In genomic region chr2:85666016-85666415, GRCh38 we compare ENCODE assay signal across 20 cellular contexts. TPM values are rescaled to one million over a fixed set of nuclear protein-coding genes. Genes with fewer than 3 reads are reported as not detected.
A peak's percentile ranks its signal among the peaks of the same experiment; 100 is the strongest.
DNase-seq lines count a peak whose midpoint lies in the region; ATAC-seq, FAIRE-seq and TF ChIP-seq lines count a peak whose summit lies in the region.
"Had no signal": no experiment of that assay in that cellular context is flagged by ENCODE, and none has a peak within 500 bp of the region (broad histone marks: within the 10 kb centered on the region; RNA-seq: fewer than 3 reads in every experiment).

No MANE protein-coding gene starts in this region.

- intact Hi-C loops in posterior cingulate gyrus (cut with DNase I): no loop called here
- intact Hi-C loops in activated CD8-positive, alpha-beta T cell treated with anti-CD3 and anti-CD28 coated beads for 36 hours (cut with micrococcal nuclease): no loop called here

- H3K9me3 ChIP-seq in HEK293 (ENCODE audit: control insufficient read depth, insufficient read depth, low read depth, low read length) (no peaks in the 10 kb centered on the region), lung (ENCODE audit: control insufficient read depth in 2 of 2, insufficient read depth in 1 of 2, low read length in 1 of 2) (no peaks in the 10 kb centered on the region)
- H3K9me3 ChIP-seq: Caco-2, SJCRH30 had no signal

- DNase-seq in bronchial epithelial cell (ENCODE audit: low read depth) (no peak), lung (ENCODE audit: low spot score) (no peak), posterior cingulate gyrus (no peak), SIG-M5 (lab: John Stamatoyannopoulos, UW) (no peak)
- DNase-seq in stimulated activated effector memory CD8-positive, alpha-beta T cell treated with anti-CD3 and anti-CD28 coated beads, Interleukin-12 subunit alpha, Interleukin-12 subunit beta, amount 100 ng/mL, for 72 hours (ENCODE audit: low spot score in 2 of 2): no peak
- DNase-seq in activated CD8-positive, alpha-beta T cell treated with anti-CD3 and anti-CD28 coated beads for 36 hours: no peak
- DNase-seq: ACHN, NCI-H1048, NCI-H1436 treated with DMSO at 0.1 percent for 48 hours, NCI-H2029 treated with DMSO at 0.1 percent for 48 hours, NCI-H510A treated with DMSO at 0.1 percent for 48 hours, NCI-H82, PC-3, SJCRH30 had no signal

- CTCF ChIA-PET in HEK293 (lab: Yijun Ruan, JAX): interaction anchor here (0.6 to 1.2 kb wide), 2 partner anchors 63 to 151 kb away, joined by 3 read pairs; no protein-coding TSS in a partner anchor
- CTCF ChIA-PET in activated CD8-positive, alpha-beta T cell treated with anti-CD3 and anti-CD28 coated beads for 36 hours (lab: Charles Lee): interaction anchor here (1.2 kb wide), 1 partner anchor 28 kb away, joined by 3 read pairs; no protein-coding TSS in a partner anchor

- 75 to 88% methylated on average over 6 of the region's 6 CpGs for WGBS in lung, 2 donors

- H3K27ac ChIP-seq in HEK293 (ENCODE audit: extremely low read depth, low read depth, low read length) (no peak overlapping the region), lung (ENCODE audit: low read depth in 1 of 2, low read length in 1 of 2) (peak overlapping the region in 1 of 2 donors; percentile 91)
- H3K27ac ChIP-seq: RWPE1, SJCRH30 had no signal

- no peak for ATAC-seq in lung (ENCODE audit: insufficient read depth, low FRiP score)
- ATAC-seq in stimulated activated effector memory CD8-positive, alpha-beta T cell treated with anti-CD3 and anti-CD28 coated beads, Interleukin-12 subunit alpha, Interleukin-12 subunit beta, amount 100 ng/mL, for 72 hours: no peak
- no peak for ATAC-seq in activated CD8-positive, alpha-beta T cell treated with anti-CD3 and anti-CD28 coated beads for 36 hours
- ATAC-seq: K562, PC-3 had no signal

- TF ChIP-seq CTCF in HEK293 (tag by site-specific recombination; IDR thresholded peaks at IDR 0.05) (no peak), bronchial epithelial cell (IDR thresholded peaks at IDR 0.05; ENCODE audit: insufficient read depth, low read length, severe bottlenecking) (no peak), lung (IDR thresholded peaks at IDR 0.05; ENCODE audit: control extremely low read depth, extremely low read depth) (no peak)
- no peak for TF ChIP-seq CTCF in activated CD8-positive, alpha-beta T cell treated with anti-CD3 and anti-CD28 coated beads for 36 hours (IDR thresholded peaks at IDR 0.05)

- H3K36me3 ChIP-seq in HEK293 (ENCODE audit: control insufficient read depth in 2 of 2, insufficient read depth in 1 of 2, low read length in 2 of 2): no peaks in the 10 kb centered on the region
- no peaks in the 10 kb centered on the region for H3K36me3 ChIP-seq in bronchial epithelial cell (ENCODE audit: control insufficient read depth, insufficient read depth, low read length)
- peaks cover 0 to 22% of the 10 kb centered on the region in 2 donors for H3K36me3 ChIP-seq in lung (ENCODE audit: control insufficient read depth in 2 of 2, insufficient read depth in 2 of 2, low read length in 2 of 2)
- H3K36me3 ChIP-seq: SJCRH30 had no signal

- H3K4me1 ChIP-seq in HEK293 (ENCODE audit: control insufficient read depth, insufficient read depth, low read length): no peaks in the 10 kb centered on the region
- peaks cover 0 to 14% of the 10 kb centered on the region in 2 donors for H3K4me1 ChIP-seq in lung (ENCODE audit: control insufficient read depth in 2 of 2, insufficient read depth in 2 of 2, low read length in 2 of 2)
- H3K4me1 ChIP-seq: Caco-2, SJCRH30 had no signal

- no peak overlapping the region for H3K4me3 Mint-ChIP-seq in stimulated activated effector memory CD8-positive, alpha-beta T cell treated with anti-CD3 and anti-CD28 coated beads, Interleukin-12 subunit alpha, Interleukin-12 subunit beta, amount 100 ng/mL, for 72 hours
- H3K4me3 Mint-ChIP-seq in activated CD8-positive, alpha-beta T cell treated with anti-CD3 and anti-CD28 coated beads for 36 hours: no peak overlapping the region

- H3K27ac Mint-ChIP-seq in stimulated activated effector memory CD8-positive, alpha-beta T cell treated with anti-CD3 and anti-CD28 coated beads, Interleukin-12 subunit alpha, Interleukin-12 subunit beta, amount 100 ng/mL, for 72 hours: peak overlapping the region; percentile 5
- H3K27ac Mint-ChIP-seq in activated CD8-positive, alpha-beta T cell treated with anti-CD3 and anti-CD28 coated beads for 36 hours: no peak overlapping the region

- peak; percentile 84 for FAIRE-seq in bronchial epithelial cell (lab: Jason Lieb, UNC)
- FAIRE-seq: GM19239, H54, K562 had no signal

- no peaks in the 10 kb centered on the region for H3K9me3 Mint-ChIP-seq in stimulated activated effector memory CD8-positive, alpha-beta T cell treated with anti-CD3 and anti-CD28 coated beads, Interleukin-12 subunit alpha, Interleukin-12 subunit beta, amount 100 ng/mL, for 72 hours
- H3K9me3 Mint-ChIP-seq in activated CD8-positive, alpha-beta T cell treated with anti-CD3 and anti-CD28 coated beads for 36 hours: no peaks in the 10 kb centered on the region

- POLR2A ChIA-PET in HEK293 (lab: Yijun Ruan, JAX): no interaction called here
- POLR2A ChIA-PET in activated CD8-positive, alpha-beta T cell treated with anti-CD3 and anti-CD28 coated beads for 36 hours (lab: Charles Lee): interaction anchor here (1.0 kb wide), 1 partner anchor 34 kb away, joined by 5 read pairs; no protein-coding TSS in a partner anchor

- H3K4me1 Mint-ChIP-seq in stimulated activated effector memory CD8-positive, alpha-beta T cell treated with anti-CD3 and anti-CD28 coated beads, Interleukin-12 subunit alpha, Interleukin-12 subunit beta, amount 100 ng/mL, for 72 hours: no peaks in the 10 kb centered on the region
- no peaks in the 10 kb centered on the region for H3K4me1 Mint-ChIP-seq in activated CD8-positive, alpha-beta T cell treated with anti-CD3 and anti-CD28 coated beads for 36 hours (ENCODE audit: low read depth)

- no peaks in the 10 kb centered on the region for H3K36me3 Mint-ChIP-seq in stimulated activated effector memory CD8-positive, alpha-beta T cell treated with anti-CD3 and anti-CD28 coated beads, Interleukin-12 subunit alpha, Interleukin-12 subunit beta, amount 100 ng/mL, for 72 hours
- no peaks in the 10 kb centered on the region for H3K36me3 Mint-ChIP-seq in activated CD8-positive, alpha-beta T cell treated with anti-CD3 and anti-CD28 coated beads for 36 hours (ENCODE audit: low read depth)

- no peaks in the 10 kb centered on the region for H3K27me3 Mint-ChIP-seq in activated CD8-positive, alpha-beta T cell treated with anti-CD3 and anti-CD28 coated beads for 36 hours

- H3K4me3 ChIP-seq in HEK293 (ENCODE audit: low read depth, low read length) (no peak overlapping the region), bronchial epithelial cell (ENCODE audit: low read depth, low read length) (no peak overlapping the region), lung (peak overlapping the region; percentile 50)
- H3K4me3 ChIP-seq: K562, SJCRH30 had no signal

- peaks cover 1% of the 10 kb centered on the region for H3K27me3 ChIP-seq in bronchial epithelial cell (ENCODE audit: control insufficient read depth, insufficient read depth, low read length)
- H3K27me3 ChIP-seq in lung (ENCODE audit: control insufficient read depth, insufficient read depth): no peaks in the 10 kb centered on the region
- H3K27me3 ChIP-seq: SJCRH30 had no signal

TF ChIP-seq in HEK293, 187 proteins besides CTCF, POLR2A, EP300 and RAD21:
- TF ChIP-seq ZNF544 (tag by site-specific recombination; IDR thresholded peaks at IDR 0.05): 0 out of 2 replicates have a peak, but pooled peaks have one; percentile 22
- TF ChIP-seq ZNF169 (tag by site-specific recombination; IDR thresholded peaks at IDR 0.05): no peak
- TF ChIP-seq, protein P1, sequence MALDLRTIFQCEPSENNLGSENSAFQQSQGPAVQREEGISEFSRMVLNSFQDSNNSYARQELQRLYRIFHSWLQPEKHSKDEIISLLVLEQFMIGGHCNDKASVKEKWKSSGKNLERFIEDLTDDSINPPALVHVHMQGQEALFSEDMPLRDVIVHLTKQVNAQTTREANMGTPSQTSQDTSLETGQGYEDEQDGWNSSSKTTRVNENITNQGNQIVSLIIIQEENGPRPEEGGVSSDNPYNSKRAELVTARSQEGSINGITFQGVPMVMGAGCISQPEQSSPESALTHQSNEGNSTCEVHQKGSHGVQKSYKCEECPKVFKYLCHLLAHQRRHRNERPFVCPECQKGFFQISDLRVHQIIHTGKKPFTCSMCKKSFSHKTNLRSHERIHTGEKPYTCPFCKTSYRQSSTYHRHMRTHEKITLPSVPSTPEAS (tag by site-specific recombination; IDR thresholded peaks at IDR 0.05): peak; percentile 82
TF ChIP-seq in HEK293: peak in this region for 2.

RNA-seq across cellular contexts. Expression of gene SFTPB, which starts 2.0 kb away (rescaled TPM):
- not detected in 2 replicates for total RNA-seq in bronchial epithelial cell
- over 10,000 TPM in 1 of 2 donors, 1,000 to 10,000 TPM in 1; 6,615 to 19,115 TPM for total RNA-seq in lung
- over 10,000 TPM; 12,892 to 14,488 TPM for polyA plus RNA-seq in lung
- not detected for total RNA-seq in activated CD8-positive, alpha-beta T cell treated with anti-CD3 and anti-CD28 coated beads for 36 hours
- total RNA-seq: Caco-2, PC-3, SJCRH30 had no signal

RNA-seq across cellular contexts. Expression of gene GNLY, which starts 28.1 kb away (rescaled TPM):
- total RNA-seq in bronchial epithelial cell: not detected in 2 replicates
- 10 to 100 TPM in 1 of 2 donors, not detected in 1; 12.1 TPM for total RNA-seq in lung
- polyA plus RNA-seq in lung: 10 to 100 TPM in 1 of 2 donors, 1 to 10 TPM in 1; 9.0 to 13.6 TPM
- 10 to 100 TPM; 46.7 to 52.6 TPM for total RNA-seq in activated CD8-positive, alpha-beta T cell treated with anti-CD3 and anti-CD28 coated beads for 36 hours
- total RNA-seq: Caco-2, K562, PC-3, SJCRH30 had no signal
- polyA plus RNA-seq: K562 had no signal

RNA-seq across cellular contexts. Expression of gene USP39, which starts 50.0 kb away (rescaled TPM):
- total RNA-seq in bronchial epithelial cell (26.8 and 32.4 TPM in 2 replicates), lung (10 to 100 TPM; 40.9 to 42.9 TPM)
- 10 to 100 TPM; 29.9 to 42.1 TPM for polyA plus RNA-seq in lung
- 10 to 100 TPM; 86.0 to 86.8 TPM for total RNA-seq in activated CD8-positive, alpha-beta T cell treated with anti-CD3 and anti-CD28 coated beads for 36 hours

RNA-seq across cellular contexts. Expression of gene C2orf68, which starts 54.1 kb away (rescaled TPM):
- total RNA-seq in bronchial epithelial cell (9.5 and 18.8 TPM in 2 replicates), lung (10 to 100 TPM; 38.4 to 43.0 TPM)
- 10 to 100 TPM; 23.2 to 51.9 TPM for polyA plus RNA-seq in lung
- 10 to 100 TPM; 25.4 to 29.1 TPM for total RNA-seq in activated CD8-positive, alpha-beta T cell treated with anti-CD3 and anti-CD28 coated beads for 36 hours

Comparison
In these comparisons a context has a peak if more than half of its experiments do, and no peak if none do; other contexts are left out.
1. RNA of gene SFTPB, which starts 2.0 kb away (total RNA-seq): 6,615 to 19,115 TPM in lung; not detected in bronchial epithelial cell and not detected in activated CD8-positive, alpha-beta T cell treated with anti-CD3 and anti-CD28 coated beads for 36 hours; every median in the first group is over 1,000 times any median in the second.